ENCODE assay signal across 15 cellular contexts in the genomic region with DNA sequence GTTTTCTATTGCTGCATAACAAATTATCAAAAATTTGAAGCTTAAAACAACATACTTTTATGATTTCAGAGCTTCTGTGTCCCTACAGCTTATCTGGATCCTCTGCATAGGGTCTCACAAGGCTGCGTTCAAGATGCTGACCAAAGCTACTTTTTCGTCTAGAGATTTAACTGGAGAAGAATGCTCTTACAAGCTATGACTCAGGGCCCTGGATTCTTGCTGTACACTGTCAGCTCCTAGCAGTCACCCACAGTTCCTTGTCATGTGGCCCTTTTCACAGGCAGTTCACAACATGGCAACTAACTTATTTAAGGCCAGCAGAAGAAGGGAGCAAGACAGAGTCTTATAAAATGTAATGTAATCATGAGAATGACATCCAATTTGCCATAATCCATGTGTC.
DNase-seq lines count a peak whose midpoint lies in the region; ATAC-seq and TF ChIP-seq lines count a peak whose summit lies in the region.
"Had no signal": no experiment of that assay in that cellular context is flagged by ENCODE, and none has a peak within 500 bp of the region (broad histone marks: within the 10 kb centered on the region; RNA-seq: fewer than 3 reads in every experiment).

No MANE protein-coding gene starts in this region.

- no peak overlapping the region for H4K91ac ChIP-seq in neuronal stem cell (ENCODE audit: low read depth, low read length, poor library complexity)

- H3K18ac ChIP-seq in neuronal stem cell (ENCODE audit: low read length): no peak overlapping the region

- no peaks in the 10 kb centered on the region for H3K9me2 ChIP-seq in PC-3 (replicated peaks; ENCODE audit: low read length)

- H3K4me3 ChIP-seq in PC-3 (ENCODE audit: low read length) (no peak overlapping the region), epithelial cell of proximal tubule (ENCODE audit: low read depth, low read length) (no peak overlapping the region), neuronal stem cell (ENCODE audit: low read length in 2 of 2) (no peak overlapping the region)
- H3K4me3 ChIP-seq: esophagus squamous epithelium had no signal

- no peak overlapping the region for H3K4ac ChIP-seq in neuronal stem cell (ENCODE audit: low read length)

- H3K4me2 ChIP-seq in PC-3 (ENCODE audit: low read length) (no peak overlapping the region), neuronal stem cell (ENCODE audit: insufficient read depth, low read length, poor library complexity, severe bottlenecking) (no peak overlapping the region)

- DNase-seq in EL: peak; percentile 33
- DNase-seq in PC-3: peak; percentile 60
- DNase-seq in epithelial cell of proximal tubule (ENCODE audit: low read depth): peak; percentile 46
- DNase-seq in non-pigmented ciliary epithelial cell (ENCODE audit: low read depth): peak; percentile 68
- no peak for DNase-seq in stimulated activated CD4-positive, alpha-beta T cell treated with anti-CD3 and anti-CD28 coated beads, Interleukin-4, amount 100 ng/mL, for 4 hours
- no peak for DNase-seq in neuronal stem cell (ENCODE audit: low spot score)
- DNase-seq in activated CD4-positive, alpha-beta T cell treated with anti-CD3 and anti-CD28 coated beads, Interleukin-2, amount 50 U/mL, for 4 hours: no peak
- no peak for DNase-seq in NCI-H2107 treated with DMSO at 0.1 percent for 48 hours (lab: John Stamatoyannopoulos, UW; ENCODE audit: unreplicated experiment)
- DNase-seq: activated effector memory CD4-positive, alpha-beta T cell treated with anti-CD3 and anti-CD28 coated beads, Interleukin-2, amount 50 U/mL, for 16 hours; C1 segment of cervical spinal cord; caudate nucleus; esophagus squamous epithelium; NCI-H187; SHP77 treated with DMSO at 0.1 percent for 48 hours; stimulated activated CD4-positive, alpha-beta T cell treated with anti-CD3 and anti-CD28 coated beads, Interleukin-1b, Interleukin-23, amount 100 ng/mL, for 48 hours had no signal

- H3K79me1 ChIP-seq in neuronal stem cell (ENCODE audit: low read depth, low read length): no peaks in the 10 kb centered on the region

- intact Hi-C loops in PC-3 (cut with micrococcal nuclease): no loop called here

- H2BK5ac ChIP-seq in neuronal stem cell (ENCODE audit: low read length): no peak overlapping the region

- H4K20me1 ChIP-seq in PC-3 (ENCODE audit: low read length): no peaks in the 10 kb centered on the region

- no peaks in the 10 kb centered on the region for H3K27me3 ChIP-seq in PC-3 (ENCODE audit: low read length)
- no peaks in the 10 kb centered on the region for H3K27me3 ChIP-seq in neuronal stem cell (ENCODE audit: control insufficient read depth in 3 of 3, insufficient read depth in 3 of 3, low read depth in 1 of 3, low read length in 3 of 3)
- H3K27me3 ChIP-seq: esophagus squamous epithelium had no signal

- BruUV-seq in PC-3 (replicated peaks; lab: Mats Ljungman, UMichigan): no TSS peak

- no peak overlapping the region for H3K9ac ChIP-seq in PC-3 (ENCODE audit: low read length)
- H3K9ac ChIP-seq in neuronal stem cell (ENCODE audit: low read depth, low read length, poor library complexity): no peak overlapping the region

- no peak overlapping the region for H2BK120ac ChIP-seq in neuronal stem cell (ENCODE audit: low read depth, low read length)

- H3K27ac ChIP-seq in PC-3 (ENCODE audit: low read length): no peak overlapping the region
- no peak overlapping the region for H3K27ac ChIP-seq in neuronal stem cell (replicated peaks; ENCODE audit: low read length)
- H3K27ac ChIP-seq: esophagus squamous epithelium had no signal

- H4K8ac ChIP-seq in neuronal stem cell (ENCODE audit: low read depth, low read length): no peak overlapping the region

- H3K14ac ChIP-seq in neuronal stem cell (ENCODE audit: low read length): no peak overlapping the region

- H3K36me3 ChIP-seq in PC-3 (ENCODE audit: low read depth, low read length) (no peaks in the 10 kb centered on the region), neuronal stem cell (replicated peaks in 1 of 2; ENCODE audit: control insufficient read depth in 2 of 2, insufficient read depth in 2 of 2, low read length in 2 of 2) (no peaks in the 10 kb centered on the region)
- H3K36me3 ChIP-seq: esophagus squamous epithelium had no signal

- CTCF ChIA-PET in PC-3 (lab: Charles Lee): no interaction called here

- POLR2A ChIA-PET in PC-3 (lab: Charles Lee; ENCODE audit: unreplicated experiment): interaction anchor here (0.5 kb wide), 1 partner anchor 63 kb away, joined by 3 read pairs; no protein-coding TSS in a partner anchor

- H2BK12ac ChIP-seq in neuronal stem cell (ENCODE audit: low read length): no peak overlapping the region

- no peaks in the 10 kb centered on the region for H3F3A ChIP-seq in PC-3 (ENCODE audit: low read length, unreplicated experiment)

- H2BK15ac ChIP-seq in neuronal stem cell (ENCODE audit: low read length): no peak overlapping the region

- H3K23ac ChIP-seq in neuronal stem cell (ENCODE audit: low read depth, low read length, poor library complexity): no peak overlapping the region

- no peak overlapping the region for H2AK5ac ChIP-seq in neuronal stem cell (ENCODE audit: low read depth, low read length)

- WGBS in neuronal stem cell (ENCODE audit: extremely low coverage in 2 of 2, insufficient read length in 2 of 2, insufficient replicate concordance in 1 of 2), 2 donors: no CpG with 5 or more reads among the region's 2 CpGs

- H3K9me3 ChIP-seq in PC-3 (ENCODE audit: low read length): no peaks in the 10 kb centered on the region
- no peaks in the 10 kb centered on the region for H3K9me3 ChIP-seq in neuronal stem cell (replicated peaks in 1 of 2; ENCODE audit: control insufficient read depth in 2 of 2, insufficient read depth in 1 of 2, low read depth in 1 of 2, low read length in 2 of 2)
- H3K9me3 ChIP-seq: esophagus squamous epithelium had no signal

- no peaks in the 10 kb centered on the region for H3K79me2 ChIP-seq in PC-3 (ENCODE audit: low read length)

- H3K4me1 ChIP-seq in PC-3 (ENCODE audit: insufficient read depth, low read length) (no peaks in the 10 kb centered on the region), neuronal stem cell (ENCODE audit: control insufficient read depth in 2 of 2, insufficient read depth in 1 of 2, low read depth in 1 of 2, low read length in 2 of 2) (no peaks in the 10 kb centered on the region)
- H3K4me1 ChIP-seq: esophagus squamous epithelium had no signal

- peak; percentile 96 for ATAC-seq in PC-3

- no peak overlapping the region for H2AFZ ChIP-seq in PC-3 (ENCODE audit: low read length)
- no peak overlapping the region for H2AFZ ChIP-seq in neuronal stem cell (ENCODE audit: low read length)

- TF ChIP-seq CTCF in PC-3 (conservative IDR thresholded peaks at IDR 0.05; ENCODE audit: low read depth, low read length) (no peak), epithelial cell of proximal tubule (conservative IDR thresholded peaks at IDR 0.05; ENCODE audit: low read depth, low read length) (no peak)

Comparison
In these comparisons a context has a peak if more than half of its experiments do, and no peak if none do; other contexts are left out.
1. DNase-seq: peak in EL (single experiment), PC-3 (single experiment), epithelial cell of proximal tubule (single experiment) and non-pigmented ciliary epithelial cell (single experiment); none in stimulated activated CD4-positive, alpha-beta T cell treated with anti-CD3 and anti-CD28 coated beads, Interleukin-4, amount 100 ng/mL, for 4 hours (0 of 2), neuronal stem cell (single experiment), activated CD4-positive, alpha-beta T cell treated with anti-CD3 and anti-CD28 coated beads, Interleukin-2, amount 50 U/mL, for 4 hours (0 of 2) and NCI-H2107 treated with DMSO at 0.1 percent for 48 hours (single experiment).